8 cellular contexts compared by ENCODE assay signal in genomic region chr5:151085517-151086031, GRCh38. TPM values are rescaled to one million over a fixed set of nuclear protein-coding genes. Genes with fewer than 3 reads are reported as not detected.
DNase-seq lines count a peak whose midpoint lies in the region; ATAC-seq and TF ChIP-seq lines count a peak whose summit lies in the region.

No MANE protein-coding gene starts in this region.

- peaks cover 13% of the 10 kb centered on the region for H3K27me3 Mint-ChIP-seq in activated CD8-positive, alpha-beta memory T cell treated with anti-CD3 and anti-CD28 coated beads, Interleukin-2, amount 10 ng/mL, durations not matched to agents 7 days and 5 days
- peaks cover 1% of the 10 kb centered on the region for H3K27me3 Mint-ChIP-seq in activated T-cell treated with anti-CD3 and anti-CD28 coated beads, Interleukin-2, amount 50 U/mL, for 72 hours (ENCODE audit: low read depth)
- H3K27me3 Mint-ChIP-seq in osteocyte (ENCODE audit: unreplicated experiment) = no peaks in the 10 kb centered on the region

- 36 to 47% methylated on average over 9 of the region's 9 CpGs for WGBS in testis, 2 donors

- H3K9me3 ChIP-seq in testis = no peaks in the 10 kb centered on the region

- H3K4me1 ChIP-seq in testis = peaks cover 20% of the 10 kb centered on the region

- intact Hi-C loops in testis (cut with DNase I; ENCODE audit: low total_unique reads) = no loop called here

- TF ChIP-seq CTCF in testis (IDR thresholded peaks at IDR 0.05) (no peak), osteocyte (IDR thresholded peaks at IDR 0.05) (no peak)

- CTCF ChIA-PET in activated CD8-positive, alpha-beta memory T cell treated with anti-CD3 and anti-CD28 coated beads, Interleukin-2, amount 10 ng/mL, durations not matched to agents 7 days and 5 days (lab: Charles Lee) = interaction anchor here (1.3 to 2.8 kb wide), 5 partner anchors 10 to 40 kb away, joined by 3 to 19 read pairs (median 5); no protein-coding TSS in a partner anchor

- peak overlapping the region; percentile 54 for H3K27ac Mint-ChIP-seq in activated CD8-positive, alpha-beta memory T cell treated with anti-CD3 and anti-CD28 coated beads, Interleukin-2, amount 10 ng/mL, durations not matched to agents 7 days and 5 days
- H3K27ac Mint-ChIP-seq in activated T-cell treated with anti-CD3 and anti-CD28 coated beads, Interleukin-2, amount 50 U/mL, for 72 hours = peak overlapping the region; percentile 94
- no peak overlapping the region for H3K27ac Mint-ChIP-seq in osteocyte (ENCODE audit: unreplicated experiment)

- no peak for DNase-seq in activated CD8-positive, alpha-beta memory T cell treated with anti-CD3 and anti-CD28 coated beads, Interleukin-2, amount 10 ng/mL, durations not matched to agents 7 days and 5 days
- no peak for DNase-seq in activated CD8-positive, alpha-beta memory T cell treated with anti-CD3 and anti-CD28 coated beads, Interleukin-2, amount 50 U/mL, for 48 hours
- DNase-seq in activated T-cell treated with anti-CD3 and anti-CD28 coated beads, Interleukin-2, amount 50 U/mL, for 72 hours = peak; percentile 52 to 66
- peak; percentile 48 for DNase-seq in iris pigment epithelial cell (ENCODE audit: low read depth)
- DNase-seq in testis = peak; percentile 60
- DNase-seq in osteocyte (ENCODE audit: extremely low spot score, unreplicated experiment) = no peak
- DNase-seq in OCI-M2 (lab: John Stamatoyannopoulos, UW; ENCODE audit: unreplicated experiment) = no peak

- TF ChIP-seq POLR2A in testis (IDR thresholded peaks at IDR 0.05) = no peak

- H3K36me3 ChIP-seq in testis (ENCODE audit: low read depth, missing control alignments) = no peaks in the 10 kb centered on the region

- H3K4me3 Mint-ChIP-seq in activated CD8-positive, alpha-beta memory T cell treated with anti-CD3 and anti-CD28 coated beads, Interleukin-2, amount 10 ng/mL, durations not matched to agents 7 days and 5 days = peak overlapping the region; percentile 51
- peak overlapping the region; percentile 89 to 91 for H3K4me3 Mint-ChIP-seq in activated T-cell treated with anti-CD3 and anti-CD28 coated beads, Interleukin-2, amount 50 U/mL, for 72 hours
- H3K4me3 Mint-ChIP-seq in osteocyte (ENCODE audit: unreplicated experiment) = no peak overlapping the region

- no peak for ATAC-seq in activated CD8-positive, alpha-beta memory T cell treated with anti-CD3 and anti-CD28 coated beads, Interleukin-2, amount 10 ng/mL, durations not matched to agents 7 days and 5 days
- ATAC-seq in activated T-cell treated with anti-CD3 and anti-CD28 coated beads, Interleukin-2, amount 50 U/mL, for 72 hours (replicated peaks in 1 of 2) = peak in 1 of 2 donors; percentile 19
- ATAC-seq in GM21381 (IDR thresholded peaks at IDR 0.05; ENCODE audit: unreplicated experiment) = no peak

- H3K36me3 Mint-ChIP-seq in activated CD8-positive, alpha-beta memory T cell treated with anti-CD3 and anti-CD28 coated beads, Interleukin-2, amount 10 ng/mL, durations not matched to agents 7 days and 5 days = no peaks in the 10 kb centered on the region
- H3K36me3 Mint-ChIP-seq in activated T-cell treated with anti-CD3 and anti-CD28 coated beads, Interleukin-2, amount 50 U/mL, for 72 hours (ENCODE audit: insufficient read depth in 2 of 2) = peaks cover 10 to 18% of the 10 kb centered on the region in 2 donors
- H3K36me3 Mint-ChIP-seq in osteocyte (ENCODE audit: unreplicated experiment) = no peaks in the 10 kb centered on the region

- peak overlapping the region; percentile 8 to 47 for H3K27ac ChIP-seq in testis

- H3K4me1 Mint-ChIP-seq in activated CD8-positive, alpha-beta memory T cell treated with anti-CD3 and anti-CD28 coated beads, Interleukin-2, amount 10 ng/mL, durations not matched to agents 7 days and 5 days = peaks cover 61% of the 10 kb centered on the region
- peaks cover 68% of the 10 kb centered on the region for H3K4me1 Mint-ChIP-seq in activated T-cell treated with anti-CD3 and anti-CD28 coated beads, Interleukin-2, amount 50 U/mL, for 72 hours (ENCODE audit: low read depth)
- H3K4me1 Mint-ChIP-seq in osteocyte (ENCODE audit: unreplicated experiment) = peaks cover 17% of the 10 kb centered on the region

- H3K27me3 ChIP-seq in testis = no peaks in the 10 kb centered on the region

- no peaks in the 10 kb centered on the region for H3K9me3 Mint-ChIP-seq in activated CD8-positive, alpha-beta memory T cell treated with anti-CD3 and anti-CD28 coated beads, Interleukin-2, amount 10 ng/mL, durations not matched to agents 7 days and 5 days (ENCODE audit: low read depth)
- H3K9me3 Mint-ChIP-seq in activated T-cell treated with anti-CD3 and anti-CD28 coated beads, Interleukin-2, amount 50 U/mL, for 72 hours = no peaks in the 10 kb centered on the region
- no peaks in the 10 kb centered on the region for H3K9me3 Mint-ChIP-seq in osteocyte (ENCODE audit: unreplicated experiment)

- H3K4me3 ChIP-seq in testis = no peak overlapping the region

RNA-seq across cellular contexts. Expression of gene TNIP1, which starts 4.7 kb away (rescaled TPM):
- total RNA-seq in activated CD8-positive, alpha-beta memory T cell treated with anti-CD3 and anti-CD28 coated beads, Interleukin-2, amount 10 ng/mL, durations not matched to agents 7 days and 5 days = 100 to 1,000 TPM; 136 to 201 TPM
- 100 to 1,000 TPM; 358 to 420 TPM for total RNA-seq in activated T-cell treated with anti-CD3 and anti-CD28 coated beads, Interleukin-2, amount 50 U/mL, for 72 hours
- total RNA-seq in testis (10 to 100 TPM; 48.4 to 58.3 TPM), osteocyte (73.5 and 85.5 TPM in 2 replicates)
- polyA plus RNA-seq in testis (ENCODE audit: insufficient read depth, low read depth, low replicate concordance) = 43.5 TPM

Comparison
In these comparisons a context has a peak if more than half of its experiments do, and no peak if none do; other contexts are left out.
1. DNase-seq: peak in activated T-cell treated with anti-CD3 and anti-CD28 coated beads, Interleukin-2, amount 50 U/mL, for 72 hours (2 of 2), iris pigment epithelial cell (single experiment) and testis (single experiment); none in activated CD8-positive, alpha-beta memory T cell treated with anti-CD3 and anti-CD28 coated beads, Interleukin-2, amount 10 ng/mL, durations not matched to agents 7 days and 5 days (single experiment), activated CD8-positive, alpha-beta memory T cell treated with anti-CD3 and anti-CD28 coated beads, Interleukin-2, amount 50 U/mL, for 48 hours (single experiment), osteocyte (single experiment) and OCI-M2 (single experiment).